In the genomic region with DNA sequence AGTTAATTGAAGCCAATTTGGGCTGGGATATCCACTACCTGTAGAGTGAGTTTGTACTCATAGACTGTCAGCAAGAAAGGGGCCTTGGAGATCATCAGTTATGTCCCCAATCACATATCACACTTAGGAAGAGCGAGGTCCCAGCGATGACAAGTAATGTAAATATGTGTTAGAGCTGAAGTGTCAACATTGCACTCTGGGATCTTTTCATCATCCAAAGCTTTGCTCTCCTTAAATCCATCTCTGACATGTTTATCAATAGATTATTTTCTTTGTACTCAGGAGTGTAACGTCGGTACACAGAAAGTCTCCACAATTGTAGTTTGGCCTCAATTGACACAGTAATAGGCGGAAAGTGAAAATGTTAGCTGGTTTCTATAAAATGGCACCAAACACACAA, we compare ENCODE assay signal across 1 cellular context.
TF ChIP-seq lines count a peak whose summit lies in the region.

No MANE protein-coding gene starts in this region.

TF ChIP-seq in HepG2, 621 proteins besides CTCF, POLR2A, EP300 and RAD21 (continued from another document and continues in another):
- TF ChIP-seq, protein P1, sequence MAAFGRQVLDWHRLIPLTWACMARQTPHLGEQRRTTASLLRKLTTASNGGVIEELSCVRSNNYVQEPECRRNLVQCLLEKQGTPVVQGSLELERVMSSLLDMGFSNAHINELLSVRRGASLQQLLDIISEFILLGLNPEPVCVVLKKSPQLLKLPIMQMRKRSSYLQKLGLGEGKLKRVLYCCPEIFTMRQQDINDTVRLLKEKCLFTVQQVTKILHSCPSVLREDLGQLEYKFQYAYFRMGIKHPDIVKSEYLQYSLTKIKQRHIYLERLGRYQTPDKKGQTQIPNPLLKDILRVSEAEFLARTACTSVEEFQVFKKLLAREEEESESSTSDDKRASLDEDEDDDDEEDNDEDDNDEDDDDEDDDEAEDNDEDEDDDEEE (CRISPR knock-in tag; IDR thresholded peaks at IDR 0.05) = no peak
- peak; percentile 29; the same call in 1 of the 2 replicates for TF ChIP-seq SAP130 (CRISPR knock-in tag; IDR thresholded peaks at IDR 0.05; ENCODE audit: low read depth)
- TF ChIP-seq ZNF350 (CRISPR knock-in tag; IDR thresholded peaks at IDR 0.05; ENCODE audit: borderline replicate concordance, low read depth) = no peak
- TF ChIP-seq FOXA3 (CRISPR knock-in tag; IDR thresholded peaks at IDR 0.05) = peak; percentile 92
- TF ChIP-seq ZSCAN25 (CRISPR knock-in tag; IDR thresholded peaks at IDR 0.05) = no peak
- peak; percentile 24; the same call in 1 of the 2 replicates for TF ChIP-seq HDAC2 (CRISPR knock-in tag; IDR thresholded peaks at IDR 0.05)
- TF ChIP-seq, protein P2, sequence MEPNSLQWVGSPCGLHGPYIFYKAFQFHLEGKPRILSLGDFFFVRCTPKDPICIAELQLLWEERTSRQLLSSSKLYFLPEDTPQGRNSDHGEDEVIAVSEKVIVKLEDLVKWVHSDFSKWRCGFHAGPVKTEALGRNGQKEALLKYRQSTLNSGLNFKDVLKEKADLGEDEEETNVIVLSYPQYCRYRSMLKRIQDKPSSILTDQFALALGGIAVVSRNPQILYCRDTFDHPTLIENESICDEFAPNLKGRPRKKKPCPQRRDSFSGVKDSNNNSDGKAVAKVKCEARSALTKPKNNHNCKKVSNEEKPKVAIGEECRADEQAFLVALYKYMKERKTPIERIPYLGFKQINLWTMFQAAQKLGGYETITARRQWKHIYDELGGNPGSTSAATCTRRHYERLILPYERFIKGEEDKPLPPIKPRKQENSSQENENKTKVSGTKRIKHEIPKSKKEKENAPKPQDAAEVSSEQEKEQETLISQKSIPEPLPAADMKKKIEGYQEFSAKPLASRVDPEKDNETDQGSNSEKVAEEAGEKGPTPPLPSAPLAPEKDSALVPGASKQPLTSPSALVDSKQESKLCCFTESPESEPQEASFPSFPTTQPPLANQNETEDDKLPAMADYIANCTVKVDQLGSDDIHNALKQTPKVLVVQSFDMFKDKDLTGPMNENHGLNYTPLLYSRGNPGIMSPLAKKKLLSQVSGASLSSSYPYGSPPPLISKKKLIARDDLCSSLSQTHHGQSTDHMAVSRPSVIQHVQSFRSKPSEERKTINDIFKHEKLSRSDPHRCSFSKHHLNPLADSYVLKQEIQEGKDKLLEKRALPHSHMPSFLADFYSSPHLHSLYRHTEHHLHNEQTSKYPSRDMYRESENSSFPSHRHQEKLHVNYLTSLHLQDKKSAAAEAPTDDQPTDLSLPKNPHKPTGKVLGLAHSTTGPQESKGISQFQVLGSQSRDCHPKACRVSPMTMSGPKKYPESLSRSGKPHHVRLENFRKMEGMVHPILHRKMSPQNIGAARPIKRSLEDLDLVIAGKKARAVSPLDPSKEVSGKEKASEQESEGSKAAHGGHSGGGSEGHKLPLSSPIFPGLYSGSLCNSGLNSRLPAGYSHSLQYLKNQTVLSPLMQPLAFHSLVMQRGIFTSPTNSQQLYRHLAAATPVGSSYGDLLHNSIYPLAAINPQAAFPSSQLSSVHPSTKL (CRISPR knock-in tag; IDR thresholded peaks at IDR 0.05) = peak; percentile 86
- TF ChIP-seq, protein P3, sequence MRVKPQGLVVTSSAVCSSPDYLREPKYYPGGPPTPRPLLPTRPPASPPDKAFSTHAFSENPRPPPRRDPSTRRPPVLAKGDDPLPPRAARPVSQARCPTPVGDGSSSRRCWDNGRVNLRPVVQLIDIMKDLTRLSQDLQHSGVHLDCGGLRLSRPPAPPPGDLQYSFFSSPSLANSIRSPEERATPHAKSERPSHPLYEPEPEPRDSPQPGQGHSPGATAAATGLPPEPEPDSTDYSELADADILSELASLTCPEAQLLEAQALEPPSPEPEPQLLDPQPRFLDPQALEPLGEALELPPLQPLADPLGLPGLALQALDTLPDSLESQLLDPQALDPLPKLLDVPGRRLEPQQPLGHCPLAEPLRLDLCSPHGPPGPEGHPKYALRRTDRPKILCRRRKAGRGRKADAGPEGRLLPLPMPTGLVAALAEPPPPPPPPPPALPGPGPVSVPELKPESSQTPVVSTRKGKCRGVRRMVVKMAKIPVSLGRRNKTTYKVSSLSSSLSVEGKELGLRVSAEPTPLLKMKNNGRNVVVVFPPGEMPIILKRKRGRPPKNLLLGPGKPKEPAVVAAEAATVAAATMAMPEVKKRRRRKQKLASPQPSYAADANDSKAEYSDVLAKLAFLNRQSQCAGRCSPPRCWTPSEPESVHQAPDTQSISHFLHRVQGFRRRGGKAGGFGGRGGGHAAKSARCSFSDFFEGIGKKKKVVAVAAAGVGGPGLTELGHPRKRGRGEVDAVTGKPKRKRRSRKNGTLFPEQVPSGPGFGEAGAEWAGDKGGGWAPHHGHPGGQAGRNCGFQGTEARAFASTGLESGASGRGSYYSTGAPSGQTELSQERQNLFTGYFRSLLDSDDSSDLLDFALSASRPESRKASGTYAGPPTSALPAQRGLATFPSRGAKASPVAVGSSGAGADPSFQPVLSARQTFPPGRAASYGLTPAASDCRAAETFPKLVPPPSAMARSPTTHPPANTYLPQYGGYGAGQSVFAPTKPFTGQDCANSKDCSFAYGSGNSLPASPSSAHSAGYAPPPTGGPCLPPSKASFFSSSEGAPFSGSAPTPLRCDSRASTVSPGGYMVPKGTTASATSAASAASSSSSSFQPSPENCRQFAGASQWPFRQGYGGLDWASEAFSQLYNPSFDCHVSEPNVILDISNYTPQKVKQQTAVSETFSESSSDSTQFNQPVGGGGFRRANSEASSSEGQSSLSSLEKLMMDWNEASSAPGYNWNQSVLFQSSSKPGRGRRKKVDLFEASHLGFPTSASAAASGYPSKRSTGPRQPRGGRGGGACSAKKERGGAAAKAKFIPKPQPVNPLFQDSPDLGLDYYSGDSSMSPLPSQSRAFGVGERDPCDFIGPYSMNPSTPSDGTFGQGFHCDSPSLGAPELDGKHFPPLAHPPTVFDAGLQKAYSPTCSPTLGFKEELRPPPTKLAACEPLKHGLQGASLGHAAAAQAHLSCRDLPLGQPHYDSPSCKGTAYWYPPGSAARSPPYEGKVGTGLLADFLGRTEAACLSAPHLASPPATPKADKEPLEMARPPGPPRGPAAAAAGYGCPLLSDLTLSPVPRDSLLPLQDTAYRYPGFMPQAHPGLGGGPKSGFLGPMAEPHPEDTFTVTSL (CRISPR knock-in tag; IDR thresholded peaks at IDR 0.05; ENCODE audit: borderline replicate concordance) = peak; percentile 69; the same call in 1 of the 2 replicates
- TF ChIP-seq, protein P4, sequence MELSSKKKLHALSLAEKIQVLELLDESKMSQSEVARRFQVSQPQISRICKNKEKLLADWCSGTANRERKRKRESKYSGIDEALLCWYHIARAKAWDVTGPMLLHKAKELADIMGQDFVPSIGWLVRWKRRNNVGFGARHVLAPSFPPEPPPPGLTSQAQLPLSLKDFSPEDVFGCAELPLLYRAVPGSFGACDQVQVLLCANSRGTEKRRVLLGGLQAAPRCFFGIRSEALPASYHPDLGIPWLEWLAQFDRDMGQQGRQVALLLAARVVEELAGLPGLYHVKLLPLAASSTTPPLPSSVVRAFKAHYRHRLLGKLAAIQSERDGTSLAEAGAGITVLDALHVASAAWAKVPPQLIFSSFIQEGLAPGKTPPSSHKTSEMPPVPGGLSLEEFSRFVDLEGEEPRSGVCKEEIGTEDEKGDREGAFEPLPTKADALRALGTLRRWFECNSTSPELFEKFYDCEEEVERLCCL (CRISPR knock-in tag; IDR thresholded peaks at IDR 0.05; ENCODE audit: borderline replicate concordance) = no peak
- no peak for TF ChIP-seq ARID2 (CRISPR knock-in tag; IDR thresholded peaks at IDR 0.05; ENCODE audit: borderline replicate concordance)
- TF ChIP-seq THAP11 (CRISPR knock-in tag; IDR thresholded peaks at IDR 0.05) = no peak
- TF ChIP-seq CREB1 (IDR thresholded peaks at IDR 0.05) = 0 out of 2 replicates have a peak, but pooled peaks have one; percentile 6
- peak; percentile 43; the same call in 1 of the 2 replicates for TF ChIP-seq CREB1 (CRISPR knock-in tag; IDR thresholded peaks at IDR 0.05)
- TF ChIP-seq, protein P5, sequence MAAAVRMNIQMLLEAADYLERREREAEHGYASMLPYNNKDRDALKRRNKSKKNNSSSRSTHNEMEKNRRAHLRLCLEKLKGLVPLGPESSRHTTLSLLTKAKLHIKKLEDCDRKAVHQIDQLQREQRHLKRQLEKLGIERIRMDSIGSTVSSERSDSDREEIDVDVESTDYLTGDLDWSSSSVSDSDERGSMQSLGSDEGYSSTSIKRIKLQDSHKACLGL (CRISPR knock-in tag; IDR thresholded peaks at IDR 0.05) = no peak
- no peak for TF ChIP-seq NR2F2 (IDR thresholded peaks at IDR 0.05; ENCODE audit: borderline replicate concordance, low read depth)
- TF ChIP-seq SOX5 (CRISPR knock-in tag; IDR thresholded peaks at IDR 0.05; ENCODE audit: borderline replicate concordance) = peak; percentile 62; the same call in 1 of the 2 replicates
- TF ChIP-seq, protein P6, sequence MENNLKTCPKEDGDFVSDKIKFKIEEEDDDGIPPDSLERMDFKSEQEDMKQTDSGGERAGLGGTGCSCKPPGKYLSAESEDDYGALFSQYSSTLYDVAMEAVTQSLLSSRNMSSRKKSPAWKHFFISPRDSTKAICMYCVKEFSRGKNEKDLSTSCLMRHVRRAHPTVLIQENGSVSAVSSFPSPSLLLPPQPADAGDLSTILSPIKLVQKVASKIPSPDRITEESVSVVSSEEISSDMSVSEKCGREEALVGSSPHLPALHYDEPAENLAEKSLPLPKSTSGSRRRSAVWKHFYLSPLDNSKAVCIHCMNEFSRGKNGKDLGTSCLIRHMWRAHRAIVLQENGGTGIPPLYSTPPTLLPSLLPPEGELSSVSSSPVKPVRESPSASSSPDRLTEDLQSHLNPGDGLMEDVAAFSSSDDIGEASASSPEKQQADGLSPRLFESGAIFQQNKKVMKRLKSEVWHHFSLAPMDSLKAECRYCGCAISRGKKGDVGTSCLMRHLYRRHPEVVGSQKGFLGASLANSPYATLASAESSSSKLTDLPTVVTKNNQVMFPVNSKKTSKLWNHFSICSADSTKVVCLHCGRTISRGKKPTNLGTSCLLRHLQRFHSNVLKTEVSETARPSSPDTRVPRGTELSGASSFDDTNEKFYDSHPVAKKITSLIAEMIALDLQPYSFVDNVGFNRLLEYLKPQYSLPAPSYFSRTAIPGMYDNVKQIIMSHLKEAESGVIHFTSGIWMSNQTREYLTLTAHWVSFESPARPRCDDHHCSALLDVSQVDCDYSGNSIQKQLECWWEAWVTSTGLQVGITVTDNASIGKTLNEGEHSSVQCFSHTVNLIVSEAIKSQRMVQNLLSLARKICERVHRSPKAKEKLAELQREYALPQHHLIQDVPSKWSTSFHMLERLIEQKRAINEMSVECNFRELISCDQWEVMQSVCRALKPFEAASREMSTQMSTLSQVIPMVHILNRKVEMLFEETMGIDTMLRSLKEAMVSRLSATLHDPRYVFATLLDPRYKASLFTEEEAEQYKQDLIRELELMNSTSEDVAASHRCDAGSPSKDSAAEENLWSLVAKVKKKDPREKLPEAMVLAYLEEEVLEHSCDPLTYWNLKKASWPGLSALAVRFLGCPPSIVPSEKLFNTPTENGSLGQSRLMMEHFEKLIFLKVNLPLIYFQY (CRISPR knock-in tag; IDR thresholded peaks at IDR 0.05; ENCODE audit: borderline replicate concordance) = no peak
- TF ChIP-seq FOSL2 (CRISPR knock-in tag; IDR thresholded peaks at IDR 0.05) = peak; percentile 71
- TF ChIP-seq, protein P7, sequence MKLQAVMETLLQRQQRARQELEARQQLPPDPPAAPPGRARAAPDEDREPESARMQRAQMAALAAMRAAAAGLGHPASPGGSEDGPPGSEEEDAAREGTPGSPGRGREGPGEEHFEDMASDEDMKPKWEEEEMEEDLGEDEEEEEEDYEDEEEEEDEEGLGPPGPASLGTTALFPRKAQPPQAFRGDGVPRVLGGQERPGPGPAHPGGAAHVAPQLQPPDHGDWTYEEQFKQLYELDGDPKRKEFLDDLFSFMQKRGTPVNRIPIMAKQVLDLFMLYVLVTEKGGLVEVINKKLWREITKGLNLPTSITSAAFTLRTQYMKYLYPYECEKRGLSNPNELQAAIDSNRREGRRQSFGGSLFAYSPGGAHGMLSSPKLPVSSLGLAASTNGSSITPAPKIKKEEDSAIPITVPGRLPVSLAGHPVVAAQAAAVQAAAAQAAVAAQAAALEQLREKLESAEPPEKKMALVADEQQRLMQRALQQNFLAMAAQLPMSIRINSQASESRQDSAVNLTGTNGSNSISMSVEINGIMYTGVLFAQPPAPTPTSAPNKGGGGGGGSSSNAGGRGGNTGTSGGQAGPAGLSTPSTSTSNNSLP (IDR thresholded peaks at IDR 0.05; ENCODE audit: low read depth, low read length) = peak; percentile 81
- no peak for TF ChIP-seq ZNF615 (CRISPR knock-in tag; IDR thresholded peaks at IDR 0.05; ENCODE audit: borderline replicate concordance)
- TF ChIP-seq TBX2 (CRISPR knock-in tag; IDR thresholded peaks at IDR 0.05; ENCODE audit: borderline replicate concordance) = peak; percentile 77
- TF ChIP-seq CHD4 (IDR thresholded peaks at IDR 0.05; ENCODE audit: borderline replicate concordance, low read length) = no peak
- no peak for TF ChIP-seq ZNF263 (CRISPR knock-in tag; IDR thresholded peaks at IDR 0.05)
- TF ChIP-seq, protein P8, sequence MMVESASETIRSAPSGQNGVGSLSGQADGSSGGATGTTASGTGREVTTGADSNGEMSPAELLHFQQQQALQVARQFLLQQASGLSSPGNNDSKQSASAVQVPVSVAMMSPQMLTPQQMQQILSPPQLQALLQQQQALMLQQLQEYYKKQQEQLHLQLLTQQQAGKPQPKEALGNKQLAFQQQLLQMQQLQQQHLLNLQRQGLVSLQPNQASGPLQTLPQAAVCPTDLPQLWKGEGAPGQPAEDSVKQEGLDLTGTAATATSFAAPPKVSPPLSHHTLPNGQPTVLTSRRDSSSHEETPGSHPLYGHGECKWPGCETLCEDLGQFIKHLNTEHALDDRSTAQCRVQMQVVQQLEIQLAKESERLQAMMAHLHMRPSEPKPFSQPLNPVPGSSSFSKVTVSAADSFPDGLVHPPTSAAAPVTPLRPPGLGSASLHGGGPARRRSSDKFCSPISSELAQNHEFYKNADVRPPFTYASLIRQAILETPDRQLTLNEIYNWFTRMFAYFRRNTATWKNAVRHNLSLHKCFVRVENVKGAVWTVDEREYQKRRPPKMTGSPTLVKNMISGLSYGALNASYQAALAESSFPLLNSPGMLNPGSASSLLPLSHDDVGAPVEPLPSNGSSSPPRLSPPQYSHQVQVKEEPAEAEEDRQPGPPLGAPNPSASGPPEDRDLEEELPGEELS (CRISPR knock-in tag; IDR thresholded peaks at IDR 0.05) = peak; percentile 53; the same call in 1 of the 2 replicates
- TF ChIP-seq, protein P9, sequence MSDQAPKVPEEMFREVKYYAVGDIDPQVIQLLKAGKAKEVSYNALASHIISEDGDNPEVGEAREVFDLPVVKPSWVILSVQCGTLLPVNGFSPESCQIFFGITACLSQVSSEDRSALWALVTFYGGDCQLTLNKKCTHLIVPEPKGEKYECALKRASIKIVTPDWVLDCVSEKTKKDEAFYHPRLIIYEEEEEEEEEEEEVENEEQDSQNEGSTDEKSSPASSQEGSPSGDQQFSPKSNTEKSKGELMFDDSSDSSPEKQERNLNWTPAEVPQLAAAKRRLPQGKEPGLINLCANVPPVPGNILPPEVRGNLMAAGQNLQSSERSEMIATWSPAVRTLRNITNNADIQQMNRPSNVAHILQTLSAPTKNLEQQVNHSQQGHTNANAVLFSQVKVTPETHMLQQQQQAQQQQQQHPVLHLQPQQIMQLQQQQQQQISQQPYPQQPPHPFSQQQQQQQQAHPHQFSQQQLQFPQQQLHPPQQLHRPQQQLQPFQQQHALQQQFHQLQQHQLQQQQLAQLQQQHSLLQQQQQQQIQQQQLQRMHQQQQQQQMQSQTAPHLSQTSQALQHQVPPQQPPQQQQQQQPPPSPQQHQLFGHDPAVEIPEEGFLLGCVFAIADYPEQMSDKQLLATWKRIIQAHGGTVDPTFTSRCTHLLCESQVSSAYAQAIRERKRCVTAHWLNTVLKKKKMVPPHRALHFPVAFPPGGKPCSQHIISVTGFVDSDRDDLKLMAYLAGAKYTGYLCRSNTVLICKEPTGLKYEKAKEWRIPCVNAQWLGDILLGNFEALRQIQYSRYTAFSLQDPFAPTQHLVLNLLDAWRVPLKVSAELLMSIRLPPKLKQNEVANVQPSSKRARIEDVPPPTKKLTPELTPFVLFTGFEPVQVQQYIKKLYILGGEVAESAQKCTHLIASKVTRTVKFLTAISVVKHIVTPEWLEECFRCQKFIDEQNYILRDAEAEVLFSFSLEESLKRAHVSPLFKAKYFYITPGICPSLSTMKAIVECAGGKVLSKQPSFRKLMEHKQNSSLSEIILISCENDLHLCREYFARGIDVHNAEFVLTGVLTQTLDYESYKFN (CRISPR knock-in tag; conservative IDR thresholded peaks at IDR 0.05) = peak; percentile 63
